ENCODE assay signal across 1 cellular context in genomic region chr10:32144817-32145688, GRCh38.
A peak's percentile ranks its signal among the peaks of the same experiment; 100 is the strongest.
TF ChIP-seq lines count a peak whose summit lies in the region.

No MANE protein-coding gene starts in this region.

TF ChIP-seq in HepG2, 621 proteins besides CTCF, POLR2A, EP300 and RAD21 (continued from another document):
- TF ChIP-seq PATZ1 (CRISPR knock-in tag; IDR thresholded peaks at IDR 0.05) (0 out of 2 replicates have a peak, but pooled peaks have one; percentile 21), NONO (IDR thresholded peaks at IDR 0.05) (no peak), NONO (CRISPR knock-in tag; conservative IDR thresholded peaks at IDR 0.05) (no peak), STAT6 (CRISPR knock-in tag; IDR thresholded peaks at IDR 0.05; ENCODE audit: borderline replicate concordance) (no peak), ZMYM2 (CRISPR knock-in tag; IDR thresholded peaks at IDR 0.05) (no peak), MXD3 (CRISPR knock-in tag; IDR thresholded peaks at IDR 0.05) (0 out of 2 replicates have a peak, but pooled peaks have one; percentile 18), TEAD2 (CRISPR knock-in tag; IDR thresholded peaks at IDR 0.05) (no peak), YY1 (IDR thresholded peaks at IDR 0.05; ENCODE audit: insufficient read depth, insufficient replicate concordance, low read depth, low read length) (no peak), ZNF687 (CRISPR knock-in tag; IDR thresholded peaks at IDR 0.05) (peak; percentile 31; the same call in 1 of the 2 replicates)
